ENCODE assay signal across 1 cellular context in genomic region chr9:20340161-20340861, GRCh38.
TF ChIP-seq lines count a peak whose summit lies in the region.

No MANE protein-coding gene starts in this region.

TF ChIP-seq in IMR-90, 13 proteins besides CTCF, POLR2A, EP300 and RAD21 (continued from another document):
- no peak for TF ChIP-seq NFE2L2 (IDR thresholded peaks at IDR 0.05; ENCODE audit: low read depth, low read length)
- no peak for TF ChIP-seq MAZ (IDR thresholded peaks at IDR 0.05; ENCODE audit: borderline replicate concordance, low read depth, low read length)
- TF ChIP-seq CEBPB (IDR thresholded peaks at IDR 0.05; ENCODE audit: low read depth, low read length), result no peak
- TF ChIP-seq CHD1 (IDR thresholded peaks at IDR 0.05; ENCODE audit: low read depth, low read length), result no peak
- TF ChIP-seq SMC3 (IDR thresholded peaks at IDR 0.05; ENCODE audit: low read depth, low read length), result no peak
- TF ChIP-seq ELK1 (IDR thresholded peaks at IDR 0.05; ENCODE audit: borderline replicate concordance, low read depth, low read length), result no peak
- TF ChIP-seq, protein P1, sequence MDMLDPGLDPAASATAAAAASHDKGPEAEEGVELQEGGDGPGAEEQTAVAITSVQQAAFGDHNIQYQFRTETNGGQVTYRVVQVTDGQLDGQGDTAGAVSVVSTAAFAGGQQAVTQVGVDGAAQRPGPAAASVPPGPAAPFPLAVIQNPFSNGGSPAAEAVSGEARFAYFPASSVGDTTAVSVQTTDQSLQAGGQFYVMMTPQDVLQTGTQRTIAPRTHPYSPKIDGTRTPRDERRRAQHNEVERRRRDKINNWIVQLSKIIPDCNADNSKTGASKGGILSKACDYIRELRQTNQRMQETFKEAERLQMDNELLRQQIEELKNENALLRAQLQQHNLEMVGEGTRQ (IDR thresholded peaks at IDR 0.05; ENCODE audit: low read depth, low read length), result no peak
- TF ChIP-seq MXI1 (IDR thresholded peaks at IDR 0.05; ENCODE audit: borderline replicate concordance, low read depth, low read length), result no peak
- no peak for TF ChIP-seq RCOR1 (IDR thresholded peaks at IDR 0.05; ENCODE audit: insufficient replicate concordance, low read length)
TF ChIP-seq in IMR-90: peak in this region for 0.
